Comparison of ENCODE assay signal across 2 cellular contexts in genomic region chr9:113559834-113560620, GRCh38.
TF ChIP-seq lines count a peak whose summit lies in the region.

No MANE protein-coding gene starts in this region.

TF ChIP-seq in IMR-90, 13 proteins besides CTCF, POLR2A, EP300 and RAD21:
- TF ChIP-seq ELK1 (IDR thresholded peaks at IDR 0.05; ENCODE audit: borderline replicate concordance, low read depth, low read length) (no peak), MAFK (IDR thresholded peaks at IDR 0.05; ENCODE audit: low read depth, low read length) (no peak), USF2 (IDR thresholded peaks at IDR 0.05; ENCODE audit: low read depth, low read length) (no peak), BHLHE40 (IDR thresholded peaks at IDR 0.05; ENCODE audit: low read depth, low read length) (no peak), RCOR1 (IDR thresholded peaks at IDR 0.05; ENCODE audit: insufficient replicate concordance, low read length) (no peak), FOS (IDR thresholded peaks at IDR 0.05; ENCODE audit: low read depth, low read length) (no peak), CEBPB (IDR thresholded peaks at IDR 0.05; ENCODE audit: low read depth, low read length) (no peak), MXI1 (IDR thresholded peaks at IDR 0.05; ENCODE audit: borderline replicate concordance, low read depth, low read length) (no peak)

TF ChIP-seq in HepG2, 621 proteins besides CTCF, POLR2A, EP300 and RAD21:
- TF ChIP-seq ZNF629 (CRISPR knock-in tag; conservative IDR thresholded peaks at IDR 0.05) (peak; percentile 76), ATF7 (IDR thresholded peaks at IDR 0.05) (peak; percentile 74), ATF7 (CRISPR knock-in tag; IDR thresholded peaks at IDR 0.05) (no peak), ZBTB1 (CRISPR knock-in tag; IDR thresholded peaks at IDR 0.05; ENCODE audit: borderline replicate concordance) (no peak)
TF ChIP-seq in HepG2: peak in this region for 2.
